Comparison of ENCODE assay signal across 1 cellular context in the genomic region with DNA sequence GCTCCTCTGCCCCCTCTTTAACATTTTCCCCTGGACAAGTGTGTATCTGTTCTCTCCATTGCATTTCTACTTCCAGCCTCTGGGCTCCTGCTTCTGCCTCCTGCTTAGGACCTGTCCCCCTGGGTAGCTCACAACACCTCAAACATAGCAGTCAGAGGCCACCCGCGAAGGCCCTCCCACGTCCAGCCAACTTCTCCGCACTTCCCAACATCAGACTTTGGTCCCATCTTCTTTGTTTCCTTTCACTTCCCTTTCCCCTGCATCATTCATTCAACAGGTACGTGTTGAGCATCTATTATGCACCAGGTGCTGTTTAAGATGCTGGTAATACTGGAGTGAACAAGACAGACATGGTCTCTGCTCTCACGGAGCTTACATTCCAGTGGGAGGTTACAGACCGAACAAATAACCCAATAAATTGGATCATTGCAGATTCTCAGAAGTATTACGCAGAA.
A peak's percentile ranks its signal among the peaks of the same experiment; 100 is the strongest.
TF ChIP-seq lines count a peak whose summit lies in the region.

No MANE protein-coding gene starts in this region.

TF ChIP-seq in HEK293, 187 proteins besides CTCF, POLR2A, EP300 and RAD21 (continued from another document):
- TF ChIP-seq, protein P1, sequence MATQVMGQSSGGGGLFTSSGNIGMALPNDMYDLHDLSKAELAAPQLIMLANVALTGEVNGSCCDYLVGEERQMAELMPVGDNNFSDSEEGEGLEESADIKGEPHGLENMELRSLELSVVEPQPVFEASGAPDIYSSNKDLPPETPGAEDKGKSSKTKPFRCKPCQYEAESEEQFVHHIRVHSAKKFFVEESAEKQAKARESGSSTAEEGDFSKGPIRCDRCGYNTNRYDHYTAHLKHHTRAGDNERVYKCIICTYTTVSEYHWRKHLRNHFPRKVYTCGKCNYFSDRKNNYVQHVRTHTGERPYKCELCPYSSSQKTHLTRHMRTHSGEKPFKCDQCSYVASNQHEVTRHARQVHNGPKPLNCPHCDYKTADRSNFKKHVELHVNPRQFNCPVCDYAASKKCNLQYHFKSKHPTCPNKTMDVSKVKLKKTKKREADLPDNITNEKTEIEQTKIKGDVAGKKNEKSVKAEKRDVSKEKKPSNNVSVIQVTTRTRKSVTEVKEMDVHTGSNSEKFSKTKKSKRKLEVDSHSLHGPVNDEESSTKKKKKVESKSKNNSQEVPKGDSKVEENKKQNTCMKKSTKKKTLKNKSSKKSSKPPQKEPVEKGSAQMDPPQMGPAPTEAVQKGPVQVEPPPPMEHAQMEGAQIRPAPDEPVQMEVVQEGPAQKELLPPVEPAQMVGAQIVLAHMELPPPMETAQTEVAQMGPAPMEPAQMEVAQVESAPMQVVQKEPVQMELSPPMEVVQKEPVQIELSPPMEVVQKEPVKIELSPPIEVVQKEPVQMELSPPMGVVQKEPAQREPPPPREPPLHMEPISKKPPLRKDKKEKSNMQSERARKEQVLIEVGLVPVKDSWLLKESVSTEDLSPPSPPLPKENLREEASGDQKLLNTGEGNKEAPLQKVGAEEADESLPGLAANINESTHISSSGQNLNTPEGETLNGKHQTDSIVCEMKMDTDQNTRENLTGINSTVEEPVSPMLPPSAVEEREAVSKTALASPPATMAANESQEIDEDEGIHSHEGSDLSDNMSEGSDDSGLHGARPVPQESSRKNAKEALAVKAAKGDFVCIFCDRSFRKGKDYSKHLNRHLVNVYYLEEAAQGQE (tag by site-specific recombination; IDR thresholded peaks at IDR 0.05) = no peak
- TF ChIP-seq ZNF521 (tag by site-specific recombination; IDR thresholded peaks at IDR 0.05) = no peak
- no peak for TF ChIP-seq ZNF548 (tag by site-specific recombination; IDR thresholded peaks at IDR 0.05)
- 0 out of 2 replicates have a peak, but pooled peaks have one; percentile 17 for TF ChIP-seq GLI4 (tag by site-specific recombination; IDR thresholded peaks at IDR 0.05)
- no peak for TF ChIP-seq ZNF169 (tag by site-specific recombination; IDR thresholded peaks at IDR 0.05)
- TF ChIP-seq ZNF777 (tag by site-specific recombination; IDR thresholded peaks at IDR 0.05; ENCODE audit: borderline replicate concordance) = 0 out of 2 replicates have a peak, but pooled peaks have one; percentile 45
- TF ChIP-seq ZNF549 (tag by site-specific recombination; IDR thresholded peaks at IDR 0.05) = no peak
- TF ChIP-seq ZNF16 (tag by site-specific recombination; IDR thresholded peaks at IDR 0.05; ENCODE audit: low read depth) = no peak
- TF ChIP-seq ZNF530 (tag by site-specific recombination; IDR thresholded peaks at IDR 0.05; ENCODE audit: low read depth) = no peak
- TF ChIP-seq KLF7 (tag by site-specific recombination; IDR thresholded peaks at IDR 0.05; ENCODE audit: borderline replicate concordance) = no peak
- TF ChIP-seq TCF7L2 (IDR thresholded peaks at IDR 0.05; ENCODE audit: borderline replicate concordance, low read depth, low read length) = no peak
- TF ChIP-seq ZNF214 (tag by site-specific recombination; IDR thresholded peaks at IDR 0.05; ENCODE audit: borderline replicate concordance) = no peak
